Comparison of ENCODE assay signal across 9 cellular contexts in the genomic region with DNA sequence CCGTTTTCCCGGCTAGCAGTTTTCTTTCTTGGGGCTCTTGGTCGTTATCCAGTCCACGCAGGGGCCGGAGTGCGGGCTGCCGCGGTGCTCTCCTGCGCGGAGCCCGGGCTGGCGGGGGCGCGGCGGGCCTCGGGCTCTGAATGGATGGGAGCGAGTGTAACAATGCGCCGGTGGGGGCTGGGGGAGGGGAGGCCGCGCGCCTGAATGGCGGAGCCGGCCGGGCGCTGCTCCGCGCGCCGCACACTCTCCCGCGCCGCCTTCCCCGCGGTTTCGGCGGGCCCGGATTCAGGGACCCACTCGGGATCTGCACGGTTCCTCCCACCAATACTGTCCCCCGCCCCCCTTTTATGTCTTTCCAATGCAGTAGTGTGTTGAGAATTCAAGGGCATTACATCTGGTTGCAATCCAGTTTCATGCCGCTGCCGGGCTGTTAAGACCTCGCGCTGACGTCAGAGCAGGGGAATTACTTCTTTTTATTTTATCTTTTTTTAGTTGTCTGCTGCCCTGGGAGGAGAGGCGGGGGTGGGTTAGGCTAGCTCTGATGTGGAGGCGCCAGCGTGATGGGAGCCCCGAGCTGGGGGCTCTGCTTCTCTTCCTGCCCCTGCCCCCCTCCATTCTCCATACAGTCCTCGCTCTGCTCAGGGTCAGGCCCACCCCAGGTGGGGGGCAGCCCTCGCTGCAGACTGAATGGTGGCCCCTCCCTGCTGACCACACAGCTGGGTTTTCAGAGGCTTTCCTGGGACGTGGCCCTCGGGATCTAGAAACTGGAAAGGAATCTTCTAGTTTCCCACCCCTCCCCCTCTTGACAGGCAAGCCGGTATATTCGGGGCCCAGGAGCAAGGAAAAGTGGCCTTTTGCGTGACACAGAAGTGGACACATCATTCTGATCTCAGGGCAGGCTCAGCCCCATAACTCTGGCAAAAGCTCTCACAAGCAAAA. TPM values are rescaled to one million over a fixed set of nuclear protein-coding genes. Genes with fewer than 3 reads are reported as not detected.
DNase-seq lines count a peak whose midpoint lies in the region; ATAC-seq, FAIRE-seq and TF ChIP-seq lines count a peak whose summit lies in the region.
"Had no signal": no experiment of that assay in that cellular context is flagged by ENCODE, and none has a peak within 500 bp of the region (broad histone marks: within the 10 kb centered on the region; RNA-seq: fewer than 3 reads in every experiment).

No MANE protein-coding gene starts in this region.

- POLR2A ChIA-PET in activated CD8-positive, alpha-beta T cell treated with anti-CD3 and anti-CD28 coated beads for 36 hours (lab: Charles Lee) = interaction anchor here (0.6 to 3.5 kb wide), 18 partner anchors 10 to 171 kb away, joined by 3 to 52 read pairs (median 5); partner anchors contain the start of gene SREBF1
- POLR2A ChIA-PET in H1 (lab: Charles Lee; ENCODE audit: partially characterized antibody) = interaction anchor here (0.7 to 4.1 kb wide), 11 partner anchors 10 to 127 kb away, joined by 3 to 21 read pairs (median 4); no protein-coding TSS in a partner anchor

- peak overlapping the region; percentile 4; the same call in 1 of the 2 replicates for H2AK5ac ChIP-seq in H1 (ENCODE audit: low read depth, low read length)

- FAIRE-seq in H1 (lab: Jason Lieb, UNC) = no peak
- FAIRE-seq: islet of Langerhans had no signal

- H3K27me3 ChIP-seq in H1 (replicated peaks in 1 of 4; ENCODE audit: control insufficient read depth in 3 of 4, extremely low read depth in 1 of 4, insufficient read depth in 3 of 4, low read length in 3 of 4) = peaks cover 77 to 96% (median 94%) of the 10 kb centered on the region in 4 experiments

- TF ChIP-seq RAD21 in H1 (IDR thresholded peaks at IDR 0.05 in 1 of 2, conservative IDR thresholded peaks at IDR 0.05 in 1 of 2; ENCODE audit: low read depth in 2 of 2, low read length in 2 of 2) = no peak

- H3K27me3 Mint-ChIP-seq in activated CD8-positive, alpha-beta T cell treated with anti-CD3 and anti-CD28 coated beads for 36 hours = no peaks in the 10 kb centered on the region

- H3K14ac ChIP-seq in H1 (ENCODE audit: insufficient read length) = no peak overlapping the region

- no peak overlapping the region; the same call in 1 of the 2 replicates for H2AFZ ChIP-seq in H1 (ENCODE audit: low read length)

- H3K27ac Mint-ChIP-seq in activated CD8-positive, alpha-beta T cell treated with anti-CD3 and anti-CD28 coated beads for 36 hours = peak overlapping the region; percentile 88

- no peak overlapping the region for H2BK12ac ChIP-seq in H1 (ENCODE audit: low read depth, low read length)

- no peak for TF ChIP-seq POLR2A in H1 (IDR thresholded peaks at IDR 0.05; ENCODE audit: control extremely low read depth in 1 of 2, low read depth in 2 of 2, low read length in 2 of 2)

- no peaks in the 10 kb centered on the region for H3K79me2 ChIP-seq in H1 (ENCODE audit: control insufficient read depth in 1 of 2, insufficient read depth in 2 of 2, low read length in 2 of 2)

- H4K91ac ChIP-seq in H1 (replicated peaks; ENCODE audit: insufficient read length, low read length) = no peak overlapping the region

- peak overlapping the region; percentile 45; the same call in 1 of the 2 replicates for H4K8ac ChIP-seq in H1 (ENCODE audit: extremely low read depth, insufficient read depth, low read length)

- no peak for TF ChIP-seq CTCF in activated CD8-positive, alpha-beta T cell treated with anti-CD3 and anti-CD28 coated beads for 36 hours (IDR thresholded peaks at IDR 0.05)
- TF ChIP-seq CTCF in H1 (IDR thresholded peaks at IDR 0.05; ENCODE audit: control extremely low read depth in 1 of 3, insufficient read depth in 1 of 3, low read depth in 1 of 3, low read length in 3 of 3) = no peak

- no peak overlapping the region for H3K27ac ChIP-seq in H1 (ENCODE audit: low read depth, low read length)
- peak overlapping the region; percentile 92 for H3K27ac ChIP-seq in mesodermal cell (ENCODE audit: low read depth, low read length, severe bottlenecking)

- H4K20me1 ChIP-seq in H1 (replicated peaks in 1 of 2; ENCODE audit: control insufficient read depth in 1 of 2, insufficient read depth in 2 of 2, low read length in 2 of 2) = peaks cover 3 to 6% of the 10 kb centered on the region in 2 experiments

- no peak overlapping the region for H2BK120ac ChIP-seq in H1 (replicated peaks; ENCODE audit: low read depth, low read length)

- H3K36me3 ChIP-seq in ES-I3 (ENCODE audit: insufficient read depth, low read length) = no peaks in the 10 kb centered on the region
- H3K36me3 ChIP-seq in H1 (ENCODE audit: control insufficient read depth in 2 of 4, insufficient read depth in 4 of 4, low read length in 3 of 4) = peaks cover 0 to 7% (median 0%) of the 10 kb centered on the region in 4 experiments; a peak in 1 of 8 replicates
- peaks cover 4% of the 10 kb centered on the region for H3K36me3 ChIP-seq in mesodermal cell (ENCODE audit: control insufficient read depth, insufficient read depth, low read length)

- H3K4me3 Mint-ChIP-seq in activated CD8-positive, alpha-beta T cell treated with anti-CD3 and anti-CD28 coated beads for 36 hours = peak overlapping the region; percentile 80

- ATAC-seq in activated CD8-positive, alpha-beta T cell treated with anti-CD3 and anti-CD28 coated beads for 36 hours = peak; percentile 65

- H3K23ac ChIP-seq in H1 (ENCODE audit: insufficient read length) = no peak overlapping the region

- no peak for TF ChIP-seq EP300 in H1 (IDR thresholded peaks at IDR 0.05; ENCODE audit: borderline replicate concordance in 1 of 2, low read depth in 2 of 2, low read length in 2 of 2)

- 0 out of 2 replicates have a peak overlapping the region, but pooled peaks have one; percentile 46 for H2BK15ac ChIP-seq in H1 (ENCODE audit: low read length)

- H3K36me3 Mint-ChIP-seq in activated CD8-positive, alpha-beta T cell treated with anti-CD3 and anti-CD28 coated beads for 36 hours (ENCODE audit: low read depth) = peaks cover 3% of the 10 kb centered on the region

- H3K23me2 ChIP-seq in H1 (ENCODE audit: low read depth, low read length) = peaks cover 5% of the 10 kb centered on the region; the same call in 1 of the 2 replicates

- H3K9ac ChIP-seq in ES-I3 (ENCODE audit: low read depth, low read length) (peak overlapping the region; percentile 83), H1 (replicated peaks in 1 of 4; ENCODE audit: extremely low read depth in 1 of 4, low read depth in 3 of 4, low read length in 3 of 4) (no peak overlapping the region)

- peak overlapping the region; percentile 77 to 85 for H3K4me2 ChIP-seq in H1 (ENCODE audit: insufficient read depth in 1 of 2, low read depth in 2 of 2, low read length in 2 of 2)

- no peak overlapping the region for H4K5ac ChIP-seq in H1 (ENCODE audit: insufficient read length, low read depth, low read length)

- H3K79me1 ChIP-seq in H1 (ENCODE audit: low read depth, low read length) = no peaks in the 10 kb centered on the region

- H3K4ac ChIP-seq in H1 (replicated peaks; ENCODE audit: insufficient read length, low read depth, low read length) = no peak overlapping the region

- H3K9me3 Mint-ChIP-seq in activated CD8-positive, alpha-beta T cell treated with anti-CD3 and anti-CD28 coated beads for 36 hours = no peaks in the 10 kb centered on the region

- H3K4me3 ChIP-seq in H1 (ENCODE audit: extremely low read depth in 1 of 4, insufficient read depth in 2 of 4, low read depth in 3 of 4, low read length in 4 of 4) (peak overlapping the region; percentile 34 to 71 (median 38)), mesodermal cell (ENCODE audit: extremely low read depth, insufficient read depth, low read length, poor library complexity, severe bottlenecking) (peak overlapping the region; percentile 88)

- CTCF ChIA-PET in activated CD8-positive, alpha-beta T cell treated with anti-CD3 and anti-CD28 coated beads for 36 hours (lab: Charles Lee) = interaction anchor here (0.6 to 2.8 kb wide), 11 partner anchors 9 to 355 kb away, joined by 3 to 22 read pairs (median 4); no protein-coding TSS in a partner anchor
- CTCF ChIA-PET in H1 (lab: Charles Lee; ENCODE audit: partially characterized antibody) = interaction anchor here (0.6 to 2.7 kb wide), 17 partner anchors 8 to 254 kb away, joined by 3 to 12 read pairs (median 4); no protein-coding TSS in a partner anchor

- H2BK5ac ChIP-seq in H1 (ENCODE audit: low read depth, low read length) = no peak overlapping the region

- H3K18ac ChIP-seq in H1 (ENCODE audit: extremely low read depth, low read length) = peak overlapping the region; percentile 48

- H3K4me1 Mint-ChIP-seq in activated CD8-positive, alpha-beta T cell treated with anti-CD3 and anti-CD28 coated beads for 36 hours (ENCODE audit: low read depth) = peaks cover 39% of the 10 kb centered on the region

- intact Hi-C loops in activated CD8-positive, alpha-beta T cell treated with anti-CD3 and anti-CD28 coated beads for 36 hours (cut with micrococcal nuclease) = loop anchor here (5.0 kb wide), 1 partner anchor 174 kb away; no protein-coding TSS in a partner anchor

- peaks cover 23% of the 10 kb centered on the region for H3K4me1 ChIP-seq in ES-I3 (ENCODE audit: insufficient read depth, low read length)
- peaks cover 4 to 38% (median 27%) of the 10 kb centered on the region in 4 experiments for H3K4me1 ChIP-seq in H1 (replicated peaks in 1 of 4; ENCODE audit: control insufficient read depth in 3 of 4, insufficient read depth in 4 of 4, low read length in 3 of 4)
- H3K4me1 ChIP-seq in mesodermal cell (ENCODE audit: control insufficient read depth, insufficient read depth, low read length, poor library complexity, severe bottlenecking) = peaks cover 35% of the 10 kb centered on the region

- 3% methylated on average over 36 of the region's 57 CpGs; no CpG with 5 or more reads in 1 of the 2 experiments for WGBS in H1 (ENCODE audit: extremely low coverage in 1 of 2, insufficient coverage in 1 of 2, insufficient read length in 1 of 2, insufficient replicate concordance in 2 of 2, low coverage in 1 of 2, low lambda C conversion rate in 2 of 2, missing lambda C conversion rate in 1 of 2), 2 experiments
- WGBS in mesodermal cell (ENCODE audit: insufficient coverage in 2 of 2), 2 experiments = 0 to 3% methylated on average over 24 to 43 of the region's 57 CpGs

- 0 out of 2 replicates have a peak overlapping the region, but pooled peaks have one; percentile 6 for H2BK20ac ChIP-seq in H1 (ENCODE audit: low read length)

- no peak overlapping the region for H3K56ac ChIP-seq in H1 (replicated peaks; ENCODE audit: insufficient read length, low read depth, low read length)

- DNase-seq in HCEC 1CT (peak; percentile 71), NCI-H2227 (lab: John Stamatoyannopoulos, UW; ENCODE audit: unreplicated experiment) (peak; percentile 67), H1 (ENCODE audit: low read depth in 1 of 2, low spot score in 2 of 2) (no peak), KG1 (lab: John Stamatoyannopoulos, UW) (no peak)
- DNase-seq in activated CD8-positive, alpha-beta T cell treated with anti-CD3 and anti-CD28 coated beads for 36 hours = peak; percentile 87
- DNase-seq in stimulated activated CD8-positive, alpha-beta memory T cell treated with anti-CD3 and anti-CD28 coated beads, Interleukin-2, amount 100 ng/mL, for 48 hours (ENCODE audit: low read depth in 2 of 2) = peak; percentile 56 to 58

- H3K9me3 ChIP-seq in ES-I3 (ENCODE audit: control insufficient read depth, insufficient read depth, low read length) (no peaks in the 10 kb centered on the region), H1 (ENCODE audit: insufficient read depth in 2 of 2, low read depth in 1 of 2, low read length in 1 of 2) (no peaks in the 10 kb centered on the region), mesodermal cell (ENCODE audit: control insufficient read depth, low read length) (no peaks in the 10 kb centered on the region)

RNA-seq across cellular contexts. Expression of gene RAI1, which starts 1.7 kb away (rescaled TPM):
- total RNA-seq in activated CD8-positive, alpha-beta T cell treated with anti-CD3 and anti-CD28 coated beads for 36 hours = 10 to 100 TPM; 18.1 to 20.3 TPM
- total RNA-seq in H1 (2021; fragmentation: NEBNext Ultra II Directional; extraction: Animal tissue kit (Norgen Biotek cat#: 25700)) = 0.80 and 1.2 TPM in 2 replicates
- polyA plus RNA-seq in H1 (2011; rRNA removed) = 0.39 and 0.57 TPM in 2 replicates
- 0.45 TPM for polyA plus RNA-seq in H1 (2011; cell fraction: cytosol; rRNA removed)
- 1.5 TPM for polyA plus RNA-seq in H1 (2011; cell fraction: nucleus; rRNA removed)
- polyA plus RNA-seq in H1 (2012, experiment 1 of 2) = 0.89 to 1.6 TPM (median 1.1 TPM) in 4 replicates
- 0.58 TPM for polyA plus RNA-seq in H1 (2012, experiment 2 of 2)
- 0.71 TPM for polyA plus RNA-seq in H1 (2013, experiment 1 of 2)
- 0.57 TPM for polyA plus RNA-seq in H1 (2013, experiment 2 of 2)
- polyA minus RNA-seq in H1 (2011; rRNA and poly(A)+ RNA removed) = 0.13 and 0.22 TPM in 2 replicates
- 0.73 TPM for polyA minus RNA-seq in H1 (2011; cell fraction: cytosol; rRNA and poly(A)+ RNA removed)
- polyA minus RNA-seq in H1 (2011; cell fraction: nucleus; rRNA and poly(A)+ RNA removed) = 1.4 TPM
- polyA plus RNA-seq in mesodermal cell (2013, experiment 1 of 2) = 27.6 TPM
- 22.1 TPM for polyA plus RNA-seq in mesodermal cell (2013, experiment 2 of 2)

Comparison
In these comparisons a context has a peak if more than half of its experiments do, and no peak if none do; other contexts are left out.
1. DNase-seq: peak in HCEC 1CT (single experiment), NCI-H2227 (single experiment), activated CD8-positive, alpha-beta T cell treated with anti-CD3 and anti-CD28 coated beads for 36 hours (single experiment) and stimulated activated CD8-positive, alpha-beta memory T cell treated with anti-CD3 and anti-CD28 coated beads, Interleukin-2, amount 100 ng/mL, for 48 hours (2 of 2); none in H1 (0 of 2) and KG1 (single experiment).